9 cellular contexts compared by ENCODE assay signal in the genomic region with DNA sequence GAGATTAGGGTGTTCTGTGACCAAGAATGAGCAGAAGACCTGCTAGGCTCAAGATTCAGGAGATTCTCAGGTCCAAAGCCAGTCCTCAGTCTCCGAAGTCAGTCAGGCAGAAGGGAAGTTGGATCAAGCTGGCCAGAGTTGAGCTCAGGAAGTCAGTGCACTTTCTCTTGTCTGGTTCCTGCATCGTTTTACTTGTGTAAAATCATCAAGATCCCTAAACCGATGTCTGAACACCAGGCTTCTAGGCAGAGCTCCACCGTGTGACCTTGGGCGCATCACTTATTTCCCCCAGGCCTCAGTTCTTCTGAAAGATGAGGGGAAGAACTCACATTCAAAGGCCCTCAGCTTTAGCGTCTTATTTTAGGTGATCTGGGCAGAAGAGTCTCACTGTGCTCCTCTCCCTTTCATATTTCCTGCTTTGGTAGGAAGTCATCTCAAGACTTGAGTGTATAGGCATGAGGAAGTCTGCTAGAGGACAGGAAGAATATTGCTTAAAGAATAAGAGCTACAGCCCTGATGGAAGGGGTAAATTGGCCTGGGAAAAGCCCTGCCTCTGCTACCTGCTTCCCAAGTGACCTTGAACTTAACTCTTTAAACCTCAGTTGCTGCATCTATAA. TPM values are rescaled to one million over a fixed set of nuclear protein-coding genes. Genes with fewer than 3 reads are reported as not detected.
A peak's percentile ranks its signal among the peaks of the same experiment; 100 is the strongest.
DNase-seq lines count a peak whose midpoint lies in the region; ATAC-seq and TF ChIP-seq lines count a peak whose summit lies in the region.
"Had no signal": no experiment of that assay in that cellular context is flagged by ENCODE, and none has a peak within 500 bp of the region (broad histone marks: within the 10 kb centered on the region; RNA-seq: fewer than 3 reads in every experiment).

No MANE protein-coding gene starts in this region.

- no peaks in the 10 kb centered on the region for H3K9me3 Mint-ChIP-seq in activated naive CD4-positive, alpha-beta T cell treated with anti-CD3 and anti-CD28 coated beads, Interleukin-2, amount 50 U/mL, for 72 hours
- no peaks in the 10 kb centered on the region for H3K9me3 Mint-ChIP-seq in naive B cell
- no peaks in the 10 kb centered on the region for H3K9me3 Mint-ChIP-seq in endodermal cell

- ATAC-seq in activated naive CD4-positive, alpha-beta T cell treated with anti-CD3 and anti-CD28 coated beads, Interleukin-2, amount 50 U/mL, for 72 hours: peak; percentile 47 to 54
- ATAC-seq in naive B cell (ENCODE audit: low read depth in 2 of 2): peak; percentile 25 to 28
- no peak for ATAC-seq in GM18520 (IDR thresholded peaks at IDR 0.05; ENCODE audit: unreplicated experiment)
- no peak for ATAC-seq in aorta (ENCODE audit: low FRiP score)

- H4K20me1 ChIP-seq in BLaER1 treated with 17β-estradiol and CSF1 and Interleukin-3, amounts not matched to agents 10 nM and 100 nM: peaks cover 64 to 100% (median 97%) of the 10 kb centered on the region in 11 experiments

- peak overlapping the region in 4 of 8 donors; percentile 40 to 70 (median 54) for H3K4me3 Mint-ChIP-seq in naive B cell
- H3K4me3 Mint-ChIP-seq in endodermal cell: no peak overlapping the region

- peak overlapping the region in 8 of 11 experiments; percentile 4 to 55 (median 26); a peak in 10 of 22 replicates for H3K27ac ChIP-seq in BLaER1 treated with 17β-estradiol and CSF1 and Interleukin-3, amounts not matched to agents 10 nM and 100 nM
- H3K27ac ChIP-seq in HL-60 (replicated peaks): peak overlapping the region; percentile 37
- no peak overlapping the region for H3K27ac ChIP-seq in aorta (ENCODE audit: low read depth in 1 of 2, low read length in 2 of 2)
- H3K27ac ChIP-seq in colonic mucosa: no peak overlapping the region
- H3K27ac ChIP-seq in endodermal cell (ENCODE audit: low read depth, low read length): no peak overlapping the region

- no peaks in the 10 kb centered on the region for H3K27me3 ChIP-seq in BLaER1 treated with 17β-estradiol and CSF1 and Interleukin-3, amounts not matched to agents 10 nM and 100 nM
- H3K27me3 ChIP-seq in HL-60 (ENCODE audit: insufficient read depth, poor library complexity, severe bottlenecking): no peaks in the 10 kb centered on the region
- no peaks in the 10 kb centered on the region for H3K27me3 ChIP-seq in aorta (ENCODE audit: control insufficient read depth in 1 of 2, insufficient read depth in 2 of 2, low read length in 1 of 2)
- H3K27me3 ChIP-seq in colonic mucosa: no peaks in the 10 kb centered on the region
- H3K27me3 ChIP-seq in endodermal cell (ENCODE audit: control insufficient read depth, insufficient read depth, low read length, poor library complexity, severe bottlenecking): no peaks in the 10 kb centered on the region

- TF ChIP-seq CTCF in HL-60 (IDR thresholded peaks at IDR 0.05; ENCODE audit: insufficient read depth, low read length) (no peak), colonic mucosa (IDR thresholded peaks at IDR 0.05) (no peak), endodermal cell (conservative IDR thresholded peaks at IDR 0.05) (no peak)

- H3K27ac Mint-ChIP-seq in activated naive CD4-positive, alpha-beta T cell treated with anti-CD3 and anti-CD28 coated beads, Interleukin-2, amount 50 U/mL, for 72 hours: peak overlapping the region; percentile 82 to 92
- H3K27ac Mint-ChIP-seq in naive B cell: peak overlapping the region; percentile 49 to 86 (median 76)
- no peak overlapping the region for H3K27ac Mint-ChIP-seq in endodermal cell

- no peak overlapping the region for H3K4me3 ChIP-seq in BLaER1 treated with 17β-estradiol and CSF1 and Interleukin-3, amounts not matched to agents 10 nM and 100 nM
- H3K4me3 ChIP-seq in HL-60 (replicated peaks; ENCODE audit: insufficient read depth, low read length): no peak overlapping the region
- no peak overlapping the region for H3K4me3 ChIP-seq in aorta (ENCODE audit: low read length in 2 of 2)
- no peak overlapping the region for H3K4me3 ChIP-seq in colonic mucosa
- no peak overlapping the region for H3K4me3 ChIP-seq in endodermal cell (ENCODE audit: low read length)

- H3K36me3 ChIP-seq in BLaER1 treated with 17β-estradiol and CSF1 and Interleukin-3, amounts not matched to agents 10 nM and 100 nM: 0 out of 22 replicates have a peak, but pooled peaks cover 0 to 6% (median 0%) of the 10 kb centered on the region in 11 experiments
- H3K36me3 ChIP-seq in aorta (ENCODE audit: control insufficient read depth in 1 of 2, insufficient read depth in 2 of 2, low read length in 1 of 2) (no peaks in the 10 kb centered on the region), colonic mucosa (no peaks in the 10 kb centered on the region), endodermal cell (ENCODE audit: control insufficient read depth, insufficient read depth, low read length) (no peaks in the 10 kb centered on the region)

- H3K4me2 ChIP-seq in BLaER1 treated with 17β-estradiol and CSF1 and Interleukin-3, amounts not matched to agents 10 nM and 100 nM: peak overlapping the region; percentile 23 to 67 (median 42); a peak in 21 of 22 replicates

- intact Hi-C loops in aorta (cut with DNase I) (no loop called here), colonic mucosa (cut with DNase I) (no loop called here)

- peaks cover 33 to 62% (median 46%) of the 10 kb centered on the region in 10 experiments for H3K4me1 ChIP-seq in BLaER1 treated with 17β-estradiol and CSF1 and Interleukin-3, amounts not matched to agents 10 nM and 100 nM
- H3K4me1 ChIP-seq in aorta (ENCODE audit: control insufficient read depth in 1 of 2, insufficient read depth in 2 of 2, low read length in 2 of 2) (peaks cover 0 to 4% of the 10 kb centered on the region in 2 donors), colonic mucosa (peaks cover 15% of the 10 kb centered on the region), endodermal cell (ENCODE audit: control insufficient read depth, insufficient read depth, low read length) (no peaks in the 10 kb centered on the region)

- H3K9ac ChIP-seq in BLaER1 treated with 17β-estradiol and CSF1 and Interleukin-3, amounts not matched to agents 10 nM and 100 nM: peak overlapping the region in 5 of 11 experiments; percentile 2 to 36 (median 20); a peak in 5 of 22 replicates
- H3K9ac ChIP-seq in colonic mucosa (ENCODE audit: low read depth in 2 of 2, low read length in 2 of 2) (no peak overlapping the region), endodermal cell (ENCODE audit: extremely low read depth, low read length, poor library complexity, severe bottlenecking) (no peak overlapping the region)

- H3K27me3 Mint-ChIP-seq in naive B cell (no peaks in the 10 kb centered on the region), endodermal cell (ENCODE audit: insufficient read depth) (no peaks in the 10 kb centered on the region)

- H3K36me3 Mint-ChIP-seq in activated naive CD4-positive, alpha-beta T cell treated with anti-CD3 and anti-CD28 coated beads, Interleukin-2, amount 50 U/mL, for 72 hours: no peaks in the 10 kb centered on the region
- H3K36me3 Mint-ChIP-seq in naive B cell: no peaks in the 10 kb centered on the region
- no peaks in the 10 kb centered on the region for H3K36me3 Mint-ChIP-seq in endodermal cell (ENCODE audit: low read depth)

- no peaks in the 10 kb centered on the region for H3K9me3 ChIP-seq in BLaER1 treated with 17β-estradiol and CSF1 and Interleukin-3, amounts not matched to agents 10 nM and 100 nM (replicated peaks in 1 of 11)
- no peaks in the 10 kb centered on the region for H3K9me3 ChIP-seq in aorta (ENCODE audit: control insufficient read depth, low read length)
- H3K9me3 ChIP-seq in colonic mucosa: no peaks in the 10 kb centered on the region
- no peaks in the 10 kb centered on the region for H3K9me3 ChIP-seq in endodermal cell (ENCODE audit: control insufficient read depth, low read length)

- DNase-seq in HL-60 (ENCODE audit: low read depth in 1 of 2, low spot score in 1 of 2) (peak in 1 of 2 experiments; percentile 36), naive B cell (no peak), aorta (no peak), colonic mucosa (no peak), endodermal cell (no peak)
- no peak for DNase-seq in activated naive CD4-positive, alpha-beta T cell treated with anti-CD3 and anti-CD28 coated beads, Interleukin-2, amount 50 U/mL, for 72 hours (ENCODE audit: low spot score in 2 of 2)
- DNase-seq: effector CD4-positive, alpha-beta T cell had no signal

- H3K4me1 Mint-ChIP-seq in naive B cell (peaks cover 44 to 62% (median 61%) of the 10 kb centered on the region in 3 donors), endodermal cell (peaks cover 2% of the 10 kb centered on the region)

- WGBS in aorta, 2 donors: 75 to 77% methylated on average over 6 of the region's 6 CpGs
- WGBS in endodermal cell (ENCODE audit: insufficient coverage in 1 of 2, insufficient read length in 1 of 2), 2 experiments: 81 to 83% methylated on average over 5 to 6 of the region's 6 CpGs

RNA-seq across cellular contexts. Expression of a gene that starts 20.2 kb away (rescaled TPM):
- 10 to 100 TPM; 30.6 to 45.0 TPM for total RNA-seq in activated naive CD4-positive, alpha-beta T cell treated with anti-CD3 and anti-CD28 coated beads, Interleukin-2, amount 50 U/mL, for 72 hours
- polyA plus RNA-seq in naive B cell (ENCODE audit: low read depth in 6 of 6): 10 to 100 TPM in 5 of 6 donors, 1 to 10 TPM in 1; 6.5 to 23.7 (median 20.0) TPM
- total RNA-seq in aorta: 10 to 100 TPM; 35.6 TPM
- polyA plus RNA-seq in aorta: 1 to 10 TPM; 5.0 to 9.3 TPM
- total RNA-seq in colonic mucosa: 10 to 100 TPM; 33.5 to 51.0 TPM
- 10 to 100 TPM; 45.7 to 51.4 TPM for total RNA-seq in endodermal cell
- 14.2 TPM for polyA plus RNA-seq in endodermal cell (2013, experiment 1 of 2)
- polyA plus RNA-seq in endodermal cell (2013, experiment 2 of 2): 17.9 TPM

RNA-seq across cellular contexts. Expression of a gene that starts 42.7 kb away (rescaled TPM):
- 10 to 100 TPM; 64.3 to 74.7 TPM for total RNA-seq in activated naive CD4-positive, alpha-beta T cell treated with anti-CD3 and anti-CD28 coated beads, Interleukin-2, amount 50 U/mL, for 72 hours
- polyA plus RNA-seq in naive B cell (ENCODE audit: low read depth in 6 of 6): 10 to 100 TPM; 38.2 to 66.8 (median 46.6) TPM
- 10 to 100 TPM in 1 of 2 donors, 1 to 10 TPM in 1; 8.8 to 19.9 TPM for total RNA-seq in aorta
- polyA plus RNA-seq in aorta: 10 to 100 TPM; 14.3 to 18.9 TPM
- total RNA-seq in colonic mucosa: 10 to 100 TPM; 65.1 to 72.7 TPM
- total RNA-seq in endodermal cell: 100 to 1,000 TPM; 155 to 229 TPM
- polyA plus RNA-seq in endodermal cell (2013, experiment 1 of 2): 202 TPM
- 188 TPM for polyA plus RNA-seq in endodermal cell (2013, experiment 2 of 2)

Comparison
In these comparisons a context has a peak if more than half of its experiments do, and no peak if none do; other contexts are left out.
1. H3K27ac ChIP-seq: peak in BLaER1 treated with 17β-estradiol and CSF1 and Interleukin-3, amounts not matched to agents 10 nM and 100 nM (8 of 11) and HL-60 (single experiment); none in aorta (0 of 2), colonic mucosa (single experiment) and endodermal cell (single experiment).
2. ATAC-seq: peak in activated naive CD4-positive, alpha-beta T cell treated with anti-CD3 and anti-CD28 coated beads, Interleukin-2, amount 50 U/mL, for 72 hours (2 of 2) and naive B cell (2 of 2); none in GM18520 (single experiment) and aorta (single experiment).